Comparison of ENCODE assay signal across 8 cellular contexts in genomic region chr10:35126062-35126529, GRCh38. TPM values are rescaled to one million over a fixed set of nuclear protein-coding genes. Genes with fewer than 3 reads are reported as not detected.
A peak's percentile ranks its signal among the peaks of the same experiment; 100 is the strongest.
DNase-seq lines count a peak whose midpoint lies in the region; ATAC-seq lines count a peak whose summit lies in the region.

No MANE protein-coding gene starts in this region.

- H3K27me3 Mint-ChIP-seq in activated CD4-positive, alpha-beta memory T cell treated with anti-CD3 and anti-CD28 coated beads for 36 hours, result no peaks in the 10 kb centered on the region
- H3K27me3 Mint-ChIP-seq in stimulated activated naive CD8-positive, alpha-beta T cell treated with anti-CD3 and anti-CD28 coated beads, Interleukin-15, amount 100 ng/mL, for 72 hours, result no peaks in the 10 kb centered on the region

- intact Hi-C loops in activated CD4-positive, alpha-beta memory T cell treated with anti-CD3 and anti-CD28 coated beads for 36 hours (cut with micrococcal nuclease), result loop anchor here (1.0 to 10.0 kb wide), 10 partner anchors 23 to 517 kb away; partner anchors contain the start of genes CUL2 and FZD8

- H3K9me3 Mint-ChIP-seq in activated CD4-positive, alpha-beta memory T cell treated with anti-CD3 and anti-CD28 coated beads for 36 hours, result no peaks in the 10 kb centered on the region
- H3K9me3 Mint-ChIP-seq in stimulated activated naive CD8-positive, alpha-beta T cell treated with anti-CD3 and anti-CD28 coated beads, Interleukin-15, amount 100 ng/mL, for 72 hours, result no peaks in the 10 kb centered on the region

- no peaks in the 10 kb centered on the region for H3K27me3 ChIP-seq in iPS DF 6.9 (ENCODE audit: control insufficient read depth, insufficient read depth, low read length)

- peak; percentile 5 for ATAC-seq in stimulated activated naive CD8-positive, alpha-beta T cell treated with anti-CD3 and anti-CD28 coated beads, Interleukin-15, amount 100 ng/mL, for 72 hours
- ATAC-seq in HG02885 (IDR thresholded peaks at IDR 0.05; ENCODE audit: poor library complexity, unreplicated experiment), result no peak

- WGBS in iPS DF 6.9 (ENCODE audit: insufficient coverage, insufficient read length), result no CpG with 5 or more reads among the region's 13 CpGs

- peaks cover 6% of the 10 kb centered on the region for H3K36me3 Mint-ChIP-seq in activated CD4-positive, alpha-beta memory T cell treated with anti-CD3 and anti-CD28 coated beads for 36 hours

- no peaks in the 10 kb centered on the region for H3K9me3 ChIP-seq in iPS DF 6.9 (ENCODE audit: control insufficient read depth, insufficient read depth, low read length)

- H3K4me1 Mint-ChIP-seq in activated CD4-positive, alpha-beta memory T cell treated with anti-CD3 and anti-CD28 coated beads for 36 hours (ENCODE audit: low read depth), result peaks cover 49% of the 10 kb centered on the region
- peaks cover 56% of the 10 kb centered on the region for H3K4me1 Mint-ChIP-seq in stimulated activated naive CD8-positive, alpha-beta T cell treated with anti-CD3 and anti-CD28 coated beads, Interleukin-15, amount 100 ng/mL, for 72 hours

- POLR2A ChIA-PET in activated CD4-positive, alpha-beta memory T cell treated with anti-CD3 and anti-CD28 coated beads for 36 hours (lab: Charles Lee), result interaction anchor here (0.7 to 3.8 kb wide), 13 partner anchors 16 to 214 kb away, joined by 3 to 154 read pairs (median 6); no protein-coding TSS in a partner anchor

- no peaks in the 10 kb centered on the region for H3K36me3 ChIP-seq in iPS DF 6.9 (ENCODE audit: control insufficient read depth, insufficient read depth, low read length)

- H3K27ac ChIP-seq in iPS DF 6.9 (ENCODE audit: low read length), result no peak overlapping the region

- DNase-seq in NCI-H146 (lab: John Stamatoyannopoulos, UW), result peak; percentile 46
- DNase-seq in NCI-H146 treated with DMSO at 0.1 percent for 48 hours (lab: John Stamatoyannopoulos, UW; ENCODE audit: unreplicated experiment), result no peak
- DNase-seq in activated CD4-positive, alpha-beta memory T cell treated with anti-CD3 and anti-CD28 coated beads for 36 hours, result no peak
- no peak for DNase-seq in iPS DF 6.9 (ENCODE audit: low read depth, low spot score)
- no peak for DNase-seq in stimulated activated naive CD8-positive, alpha-beta T cell treated with anti-CD3 and anti-CD28 coated beads, Interleukin-15, amount 100 ng/mL, for 72 hours
- no peak for DNase-seq in stimulated activated naive CD4-positive, alpha-beta T cell treated with Interleukin-2 at 50 U/mL for 16 hours (lab: John Stamatoyannopoulos, UW)
- DNase-seq in cerebellar cortex (ENCODE audit: low spot score), result no peak

- no peaks in the 10 kb centered on the region for H3K4me1 ChIP-seq in iPS DF 6.9 (ENCODE audit: control insufficient read depth, insufficient read depth, low read length)

- peak overlapping the region; percentile 28; the same call in 1 of the 2 replicates for H3K4me3 ChIP-seq in iPS DF 6.9 (ENCODE audit: low read length)

- H3K27ac Mint-ChIP-seq in activated CD4-positive, alpha-beta memory T cell treated with anti-CD3 and anti-CD28 coated beads for 36 hours, result peak overlapping the region; percentile 95
- peak overlapping the region; percentile 93 to 98 for H3K27ac Mint-ChIP-seq in stimulated activated naive CD8-positive, alpha-beta T cell treated with anti-CD3 and anti-CD28 coated beads, Interleukin-15, amount 100 ng/mL, for 72 hours

- CTCF ChIA-PET in activated CD4-positive, alpha-beta memory T cell treated with anti-CD3 and anti-CD28 coated beads for 36 hours (lab: Charles Lee), result interaction anchor here (0.6 to 11.4 kb wide), 17 partner anchors 8 to 436 kb away, joined by 3 to 223 read pairs (median 4); no protein-coding TSS in a partner anchor

- peak overlapping the region; percentile 86 for H3K4me3 Mint-ChIP-seq in activated CD4-positive, alpha-beta memory T cell treated with anti-CD3 and anti-CD28 coated beads for 36 hours
- H3K4me3 Mint-ChIP-seq in stimulated activated naive CD8-positive, alpha-beta T cell treated with anti-CD3 and anti-CD28 coated beads, Interleukin-15, amount 100 ng/mL, for 72 hours, result peak overlapping the region; percentile 91 to 93

RNA-seq across cellular contexts. Expression of gene CREM, which starts 0.6 kb away (rescaled TPM):
- total RNA-seq in activated CD4-positive, alpha-beta memory T cell treated with anti-CD3 and anti-CD28 coated beads for 36 hours, result 100 to 1,000 TPM; 160 to 164 TPM

RNA-seq across cellular contexts. Expression of gene CUL2, which starts 36.0 kb away (rescaled TPM):
- total RNA-seq in activated CD4-positive, alpha-beta memory T cell treated with anti-CD3 and anti-CD28 coated beads for 36 hours, result 10 to 100 TPM; 39.7 to 43.3 TPM
